Comparison of ENCODE assay signal across 9 cellular contexts in genomic region chr10:96588601-96589419, GRCh38. TPM values are rescaled to one million over a fixed set of nuclear protein-coding genes. Genes with fewer than 3 reads are reported as not detected.
DNase-seq lines count a peak whose midpoint lies in the region; ATAC-seq and TF ChIP-seq lines count a peak whose summit lies in the region.
"Had no signal": no experiment of that assay in that cellular context is flagged by ENCODE, and none has a peak within 500 bp of the region (broad histone marks: within the 10 kb centered on the region; RNA-seq: fewer than 3 reads in every experiment).

No MANE protein-coding gene starts in this region.

- H3F3A ChIP-seq in smooth muscle cell (ENCODE audit: low read depth): peaks cover 10% of the 10 kb centered on the region

- peak overlapping the region in 8 of 11 experiments; percentile 4 to 99 (median 99); a peak in 12 of 22 replicates for H3K9ac ChIP-seq in BLaER1 treated with 17β-estradiol and CSF1 and Interleukin-3, amounts not matched to agents 10 nM and 100 nM
- H3K9ac ChIP-seq in smooth muscle cell (ENCODE audit: low read depth): no peak overlapping the region

- peak; percentile 23 for DNase-seq in fibroblast of mammary gland (ENCODE audit: low read depth)
- no peak for DNase-seq in NCI-H345 treated with DMSO at 0.1 percent for 48 hours (lab: John Stamatoyannopoulos, UW; ENCODE audit: unreplicated experiment)
- DNase-seq in activated CD4-positive, CD25-positive, alpha-beta regulatory T cell treated with anti-CD3 and anti-CD28 coated beads, Interleukin-2, amount 50 U/mL, for 72 hours: no peak
- DNase-seq in CD1c-positive myeloid dendritic cell (ENCODE audit: extremely low spot score): no peak
- no peak for DNase-seq in smooth muscle cell (lab: John Stamatoyannopoulos, UW; ENCODE audit: unreplicated experiment)
- DNase-seq: GDM1 had no signal

- H3K4me1 ChIP-seq in BLaER1 treated with 17β-estradiol and CSF1 and Interleukin-3, amounts not matched to agents 10 nM and 100 nM: peaks cover 72 to 85% (median 78%) of the 10 kb centered on the region in 10 experiments
- H3K4me1 ChIP-seq in smooth muscle cell (ENCODE audit: low read depth): peaks cover 16% of the 10 kb centered on the region

- no peak for TF ChIP-seq CTCF in fibroblast of mammary gland (conservative IDR thresholded peaks at IDR 0.05; ENCODE audit: control insufficient read depth, insufficient read depth, low read depth, low read length)
- no peak for TF ChIP-seq CTCF in smooth muscle cell (IDR thresholded peaks at IDR 0.05; ENCODE audit: borderline replicate concordance, insufficient read depth, poor library complexity, severe bottlenecking)

- ATAC-seq in GM18868 (IDR thresholded peaks at IDR 0.05; ENCODE audit: unreplicated experiment) (peak; percentile 49), HG03571 (IDR thresholded peaks at IDR 0.05; ENCODE audit: unreplicated experiment) (peak; percentile 30)

- H3K27ac ChIP-seq in BLaER1 treated with 17β-estradiol and CSF1 and Interleukin-3, amounts not matched to agents 10 nM and 100 nM: peak overlapping the region in 10 of 11 experiments; percentile 40 to 99 (median 99); a peak in 17 of 22 replicates
- H3K27ac ChIP-seq in smooth muscle cell (ENCODE audit: low read depth): no peak overlapping the region

- 86% methylated on average over 5 of the region's 5 CpGs for WGBS in smooth muscle cell (ENCODE audit: low lambda C conversion rate)

- peak overlapping the region; percentile 87 to 95 (median 91) for H3K4me2 ChIP-seq in BLaER1 treated with 17β-estradiol and CSF1 and Interleukin-3, amounts not matched to agents 10 nM and 100 nM
- no peak overlapping the region for H3K4me2 ChIP-seq in smooth muscle cell

- no peak overlapping the region for H2AFZ ChIP-seq in smooth muscle cell (ENCODE audit: low read depth)

- peaks cover 23 to 60% (median 30%) of the 10 kb centered on the region in 11 experiments for H4K20me1 ChIP-seq in BLaER1 treated with 17β-estradiol and CSF1 and Interleukin-3, amounts not matched to agents 10 nM and 100 nM
- H4K20me1 ChIP-seq in smooth muscle cell (ENCODE audit: low read depth): peaks cover 25% of the 10 kb centered on the region

- no peaks in the 10 kb centered on the region for H3K27me3 ChIP-seq in BLaER1 treated with 17β-estradiol and CSF1 and Interleukin-3, amounts not matched to agents 10 nM and 100 nM
- no peaks in the 10 kb centered on the region for H3K27me3 ChIP-seq in smooth muscle cell (ENCODE audit: low read depth)

- peak overlapping the region in 2 of 10 experiments; percentile 88 to 93; a peak in 4 of 20 replicates for H3K4me3 ChIP-seq in BLaER1 treated with 17β-estradiol and CSF1 and Interleukin-3, amounts not matched to agents 10 nM and 100 nM
- no peak overlapping the region for H3K4me3 ChIP-seq in fibroblast of mammary gland (ENCODE audit: control insufficient read depth, low read depth, low read length)
- H3K4me3 ChIP-seq in smooth muscle cell: no peak overlapping the region

- peaks cover 6 to 13% (median 8%) of the 10 kb centered on the region in 11 experiments; a peak in 21 of 22 replicates for H3K9me3 ChIP-seq in BLaER1 treated with 17β-estradiol and CSF1 and Interleukin-3, amounts not matched to agents 10 nM and 100 nM (replicated peaks in 1 of 11)
- H3K9me3 ChIP-seq in smooth muscle cell (replicated peaks; ENCODE audit: low read depth): no peaks in the 10 kb centered on the region

- H3K36me3 ChIP-seq in BLaER1 treated with 17β-estradiol and CSF1 and Interleukin-3, amounts not matched to agents 10 nM and 100 nM: peaks cover 13 to 33% (median 20%) of the 10 kb centered on the region in 11 experiments
- H3K36me3 ChIP-seq in smooth muscle cell (ENCODE audit: low read depth): no peaks in the 10 kb centered on the region

- H3K79me2 ChIP-seq in smooth muscle cell (ENCODE audit: low read depth): peaks cover 37% of the 10 kb centered on the region

RNA-seq across cellular contexts. Expression of gene TM9SF3, which starts 2.0 kb away (rescaled TPM):
- total RNA-seq in smooth muscle cell: 126 and 166 TPM in 2 replicates
- 114 and 138 TPM in 2 replicates for polyA plus RNA-seq in smooth muscle cell
